8 cellular contexts compared by ENCODE assay signal in genomic region chr15:36579792-36580431, GRCh38. TPM values are rescaled to one million over a fixed set of nuclear protein-coding genes. Genes with fewer than 3 reads are reported as not detected.
DNase-seq lines count a peak whose midpoint lies in the region; ATAC-seq, FAIRE-seq and TF ChIP-seq lines count a peak whose summit lies in the region.

No MANE protein-coding gene starts in this region.

- CTCF ChIA-PET in HEK293 (lab: Yijun Ruan, JAX) (no interaction called here), GM12878 (lab: Yijun Ruan, JAX) (interaction anchor here (1.1 kb wide), 1 partner anchor 8 kb away, joined by 4 read pairs; no protein-coding TSS in a partner anchor)

- ATAC-seq in GM12878 = peak; percentile 55

- no peak for TF ChIP-seq CTCF in HEK293 (tag by site-specific recombination; IDR thresholded peaks at IDR 0.05)
- no peak for TF ChIP-seq CTCF in GM12878 (IDR thresholded peaks at IDR 0.05 in 2 of 3, conservative IDR thresholded peaks at IDR 0.05 in 1 of 3; ENCODE audit: control insufficient read depth in 2 of 3, extremely low read depth in 1 of 3, insufficient read depth in 1 of 3, low read depth in 3 of 3, low read length in 3 of 3)
- TF ChIP-seq CTCF in kidney epithelial cell (IDR thresholded peaks at IDR 0.05; ENCODE audit: insufficient read depth, low read length, poor library complexity, severe bottlenecking) = no peak

- SMC1A ChIA-PET in GM12878 (lab: Charles Lee; ENCODE audit: uncharacterized antibody, unreplicated experiment) = interaction anchor here (0.9 to 1.3 kb wide), 4 partner anchors 15 to 37 kb away, joined by 3 to 4 read pairs (median 4); no protein-coding TSS in a partner anchor

- BruUV-seq in GM12878 (replicated peaks; lab: Mats Ljungman, UMichigan) = no TSS peak

- POLR2A ChIA-PET in HEK293 (lab: Yijun Ruan, JAX) (interaction anchor here (0.7 to 1.0 kb wide), 4 partner anchors 8 to 457 kb away, joined by 3 to 4 read pairs (median 4); no protein-coding TSS in a partner anchor), GM12878 (lab: Charles Lee) (interaction anchor here (0.5 to 0.6 kb wide), 2 partner anchors 19 to 350 kb away, joined by 5 to 7 read pairs; no protein-coding TSS in a partner anchor)

- 49% methylated on average over 17 of the region's 17 CpGs for WGBS in GM12878 (ENCODE audit: insufficient coverage, insufficient replicate concordance, low lambda C conversion rate, missing lambda C conversion rate)

- TF ChIP-seq EP300 in GM12878 (IDR thresholded peaks at IDR 0.05; ENCODE audit: borderline replicate concordance in 1 of 2, control insufficient read depth in 1 of 2, low read depth in 2 of 2, low read length in 2 of 2) = no peak

- in situ Hi-C loops in GM12878 (cut with MboI) = no loop called here

- peak overlapping the region; percentile 89 for H2AFZ ChIP-seq in GM12878 (ENCODE audit: control insufficient read depth, low read depth, low read length)

- peak overlapping the region; percentile 91 for H3K9ac ChIP-seq in GM12878 (ENCODE audit: control insufficient read depth, insufficient read depth, low read length)

- H3K4me3 ChIP-seq in HEK293 (ENCODE audit: low read depth, low read length) (peak overlapping the region; percentile 70), GM12878 (peak overlapping the region; percentile 76), kidney epithelial cell (ENCODE audit: low read depth, low read length) (peak overlapping the region; percentile 69)

- H3K9me3 ChIP-seq in HEK293 (ENCODE audit: control insufficient read depth, insufficient read depth, low read depth, low read length) (no peaks in the 10 kb centered on the region), GM12878 (replicated peaks; ENCODE audit: control insufficient read depth, insufficient read depth, low read length) (no peaks in the 10 kb centered on the region)

- H3K36me3 ChIP-seq in HEK293 (ENCODE audit: control insufficient read depth in 2 of 2, insufficient read depth in 1 of 2, low read length in 2 of 2) = no peaks in the 10 kb centered on the region
- no peaks in the 10 kb centered on the region for H3K36me3 ChIP-seq in GM12878 (ENCODE audit: control insufficient read depth in 2 of 2, insufficient read depth in 2 of 2, low read length in 1 of 2)
- H3K36me3 ChIP-seq in kidney epithelial cell (ENCODE audit: control insufficient read depth, insufficient read depth, low read length) = no peaks in the 10 kb centered on the region

- FAIRE-seq in GM12878 (lab: Jason Lieb, UNC) = no peak

- peak overlapping the region; percentile 64; the same call in 1 of the 2 replicates for H3K27ac ChIP-seq in HEK293 (ENCODE audit: extremely low read depth, low read depth, low read length)
- H3K27ac ChIP-seq in GM12878 (ENCODE audit: control insufficient read depth, insufficient read depth) = peak overlapping the region; percentile 83

- TF ChIP-seq RAD21 in GM12878 (IDR thresholded peaks at IDR 0.05; ENCODE audit: insufficient read depth, low read depth, low read length) = no peak

- no peak for TF ChIP-seq POLR2A in GM12878 (IDR thresholded peaks at IDR 0.05; ENCODE audit: low read depth, low read length)

- peaks cover 5% of the 10 kb centered on the region for H3K79me2 ChIP-seq in GM12878 (ENCODE audit: control insufficient read depth, insufficient read depth, low read length)

- no peaks in the 10 kb centered on the region for H3K27me3 ChIP-seq in GM12878 (replicated peaks in 1 of 2; ENCODE audit: control insufficient read depth in 2 of 2, insufficient read depth in 2 of 2, low read length in 1 of 2)
- H3K27me3 ChIP-seq in kidney epithelial cell (ENCODE audit: control insufficient read depth, insufficient read depth, low read length) = no peaks in the 10 kb centered on the region

- H3K4me2 ChIP-seq in GM12878 (ENCODE audit: control insufficient read depth, insufficient read depth) = peak overlapping the region; percentile 81

- RAD21 ChIA-PET in GM12878 (lab: Charles Lee; ENCODE audit: unreplicated experiment) = interaction anchor here (1.0 to 1.5 kb wide), 2 partner anchors 21 to 43 kb away, joined by 3 to 5 read pairs; no protein-coding TSS in a partner anchor

- intact Hi-C loops in GM12878 (cut with micrococcal nuclease; ENCODE audit: unreplicated experiment) = no loop called here

- DNase-seq in DMS79 treated with DMSO at 0.1 percent for 48 hours (lab: John Stamatoyannopoulos, UW) (peak; percentile 29), DMS79 (lab: John Stamatoyannopoulos, UW) (no peak), NCI-H510A treated with DMSO at 0.1 percent for 48 hours (lab: John Stamatoyannopoulos, UW) (peak; percentile 6), GM12878 (ENCODE audit: low read depth, low spot score) (no peak), kidney epithelial cell (ENCODE audit: low read depth) (no peak), EL (no peak)
- DNase-seq in stimulated activated CD4-positive, alpha-beta T cell treated with anti-CD3 and anti-CD28 coated beads, Interleukin-4, amount 100 ng/mL, for 4 hours = peak; percentile 16 to 24

- no peaks in the 10 kb centered on the region for H4K20me1 ChIP-seq in GM12878 (ENCODE audit: control insufficient read depth, insufficient read depth)

- no peaks in the 10 kb centered on the region for H3K4me1 ChIP-seq in HEK293 (ENCODE audit: control insufficient read depth, insufficient read depth, low read length)
- peaks cover 8% of the 10 kb centered on the region for H3K4me1 ChIP-seq in GM12878 (ENCODE audit: control insufficient read depth, insufficient read depth, low read length)

TF ChIP-seq in HEK293, 187 proteins besides CTCF, POLR2A, EP300 and RAD21:
- TF ChIP-seq ZNF335 (tag by site-specific recombination; conservative IDR thresholded peaks at IDR 0.05) (peak; percentile 82; the same call in 1 of the 2 replicates), ZNF239 (tag by site-specific recombination; IDR thresholded peaks at IDR 0.05) (no peak), MZF1 (tag by site-specific recombination; IDR thresholded peaks at IDR 0.05; ENCODE audit: borderline replicate concordance) (0 out of 2 replicates have a peak, but pooled peaks have one; percentile 10), ZNF776 (tag by site-specific recombination; IDR thresholded peaks at IDR 0.05; ENCODE audit: borderline replicate concordance) (no peak), ZNF664 (tag by site-specific recombination; IDR thresholded peaks at IDR 0.05) (0 out of 2 replicates have a peak, but pooled peaks have one; percentile 49), SP7 (tag by site-specific recombination; IDR thresholded peaks at IDR 0.05) (no peak), ZNF174 (tag by site-specific recombination; IDR thresholded peaks at IDR 0.05) (no peak)

TF ChIP-seq in GM12878, 131 proteins besides CTCF, POLR2A, EP300 and RAD21 (continues in another document):
- TF ChIP-seq SMC3 (IDR thresholded peaks at IDR 0.05; ENCODE audit: borderline replicate concordance, low read length) (no peak), ZNF622 (IDR thresholded peaks at IDR 0.05) (no peak), POU2F2 (IDR thresholded peaks at IDR 0.05; ENCODE audit: borderline replicate concordance, low read depth, low read length) (no peak), KLF5 (IDR thresholded peaks at IDR 0.05; ENCODE audit: partially characterized antibody) (no peak), ZBTB33 (IDR thresholded peaks at IDR 0.05) (no peak), PAX5 (IDR thresholded peaks at IDR 0.05; ENCODE audit: borderline replicate concordance, low read depth, low read length) (no peak), IKZF2 (IDR thresholded peaks at IDR 0.05) (no peak; a peak in 1 of 4 replicates), SRF (IDR thresholded peaks at IDR 0.05; ENCODE audit: low read depth in 2 of 2, low read length in 2 of 2) (no peak), JUND (IDR thresholded peaks at IDR 0.05; ENCODE audit: low read depth, low read length) (no peak), MAX (IDR thresholded peaks at IDR 0.05; ENCODE audit: low read depth, low read length) (peak; percentile 76)

RNA-seq across cellular contexts. Expression of gene CDIN1, which starts 0.5 kb away (rescaled TPM):
- 46.3 and 46.4 TPM in 2 replicates for total RNA-seq in GM12878 (2013; cell fraction: nucleolus; rRNA removed)
- 8.3 and 9.2 TPM in 2 replicates for total RNA-seq in GM12878 (2014; rRNA removed)
- total RNA-seq in GM12878 (2014; rRNA removed; fragmentation: Illumina TruSeq; extraction: Trizol) = 8.7 and 9.1 TPM in 2 replicates
- 11.5 and 12.1 TPM in 2 replicates for total RNA-seq in GM12878 (2021)
- 2.5 TPM for polyA plus RNA-seq in GM12878 (2011; ENCODE audit: low read depth)
- polyA plus RNA-seq in GM12878 (2011; rRNA removed) = 11.0 and 18.0 TPM in 2 replicates
- polyA plus RNA-seq in GM12878 (2011; cell fraction: cytosol; rRNA removed) = 15.9 and 17.2 TPM in 2 replicates
- polyA plus RNA-seq in GM12878 (2011; cell fraction: nucleus; rRNA removed) = 22.5 and 24.0 TPM in 2 replicates
- 2.9 and 4.0 TPM in 2 replicates for polyA plus RNA-seq in GM12878 (2012)
- 8.8 and 12.8 TPM in 2 replicates for polyA plus RNA-seq in GM12878 (2014; fragmentation: Illumina TruSeq; extraction: Trizol)
- polyA plus RNA-seq in GM12878 (2014; fragmentation: Nextera tagmentation; extraction: Ambion mirVana) = 1 to 10 TPM; 3.2 to 4.4 TPM
- 5.6 and 5.9 TPM in 2 replicates for polyA plus RNA-seq in GM12878 (2014; rRNA removed)
- polyA plus RNA-seq in GM12878 (2016; fragmentation: Nextera tagmentation; extraction: Ambion mirVana) = 10 to 100 TPM; 11.2 to 11.6 TPM
- 27.8 and 43.2 TPM in 2 replicates for polyA minus RNA-seq in GM12878 (2011; rRNA and poly(A)+ RNA removed)
- polyA minus RNA-seq in GM12878 (2011; cell fraction: cytosol; rRNA and poly(A)+ RNA removed) = 9.1 and 11.9 TPM in 2 replicates
- 55.9 and 109 TPM in 2 replicates for polyA minus RNA-seq in GM12878 (2011; cell fraction: nucleus; rRNA and poly(A)+ RNA removed)
- 18.8 and 23.9 TPM in 2 replicates for total RNA-seq in kidney epithelial cell

Comparison
In these comparisons a context has a peak if more than half of its experiments do, and no peak if none do; other contexts are left out.
1. DNase-seq: peak in DMS79 treated with DMSO at 0.1 percent for 48 hours (single experiment), NCI-H510A treated with DMSO at 0.1 percent for 48 hours (single experiment) and stimulated activated CD4-positive, alpha-beta T cell treated with anti-CD3 and anti-CD28 coated beads, Interleukin-4, amount 100 ng/mL, for 4 hours (2 of 2); none in DMS79 (single experiment), GM12878 (single experiment), kidney epithelial cell (single experiment) and EL (single experiment).
2. Peak in every context shown above with its lines, with median percentiles within 50 percentile points of each other: H3K4me3 ChIP-seq.